ENCODE assay signal across 18 cellular contexts in genomic region chr6:1385129-1386042, GRCh38. TPM values are rescaled to one million over a fixed set of nuclear protein-coding genes. Genes with fewer than 3 reads are reported as not detected.
DNase-seq lines count a peak whose midpoint lies in the region; ATAC-seq and TF ChIP-seq lines count a peak whose summit lies in the region.
"Had no signal": no experiment of that assay in that cellular context is flagged by ENCODE, and none has a peak within 500 bp of the region (broad histone marks: within the 10 kb centered on the region; RNA-seq: fewer than 3 reads in every experiment).

No MANE protein-coding gene starts in this region.

- no peaks in the 10 kb centered on the region for H3K9me3 ChIP-seq in CD4-positive, alpha-beta memory T cell (ENCODE audit: control insufficient read depth in 1 of 2, low read length in 2 of 2)
- H3K9me3 ChIP-seq in HUES6 (ENCODE audit: control insufficient read depth, insufficient read depth, low read depth, low read length) = no peaks in the 10 kb centered on the region
- no peaks in the 10 kb centered on the region for H3K9me3 ChIP-seq in esophagus squamous epithelium
- H3K9me3 ChIP-seq in breast epithelium = no peaks in the 10 kb centered on the region
- H3K9me3 ChIP-seq: BE2C, pancreas, testis had no signal

- peaks cover 44% of the 10 kb centered on the region for H3K27me3 ChIP-seq in CD4-positive, alpha-beta memory T cell (ENCODE audit: insufficient read depth, low read length)
- peaks cover 97% of the 10 kb centered on the region for H3K27me3 ChIP-seq in HUES6 (ENCODE audit: control insufficient read depth, insufficient read depth, low read length)
- peaks cover 25 to 100% (median 33%) of the 10 kb centered on the region in 4 donors for H3K27me3 ChIP-seq in esophagus squamous epithelium
- H3K27me3 ChIP-seq in breast epithelium = peaks cover 0 to 83% of the 10 kb centered on the region in 2 donors
- H3K27me3 ChIP-seq: testis had no signal

- no peaks in the 10 kb centered on the region for H3K9me3 Mint-ChIP-seq in CD4-positive, alpha-beta memory T cell
- H3K9me3 Mint-ChIP-seq in naive thymus-derived CD8-positive, alpha-beta T cell = no peaks in the 10 kb centered on the region
- H3K9me3 Mint-ChIP-seq in natural killer cell = no peaks in the 10 kb centered on the region

- no peak for TF ChIP-seq CTCF in esophagus squamous epithelium (IDR thresholded peaks at IDR 0.05)
- no peak for TF ChIP-seq CTCF in natural killer cell (IDR thresholded peaks at IDR 0.05)
- TF ChIP-seq CTCF in breast epithelium (IDR thresholded peaks at IDR 0.05) = no peak

- 34 to 35% methylated on average over 20 to 33 of the region's 39 CpGs for WGBS in esophagus squamous epithelium, 2 donors

- no peak overlapping the region for H3K9ac ChIP-seq in HUES6 (ENCODE audit: low read length)
- H3K9ac ChIP-seq: KMS-11 had no signal

- no peak for DNase-seq in CD4-positive, alpha-beta memory T cell
- no peak for DNase-seq in esophagus squamous epithelium (lab: John Stamatoyannopoulos, UW)
- no peak for DNase-seq in naive thymus-derived CD8-positive, alpha-beta T cell
- DNase-seq in natural killer cell = no peak
- DNase-seq in breast epithelium (ENCODE audit: low spot score in 2 of 2) = no peak
- DNase-seq: BE2C; DMS53; NCI-H226; pancreas; stimulated activated CD4-positive, alpha-beta T cell treated with anti-CD3 and anti-CD28 coated beads, Interleukin-12 subunit alpha, Interleukin-12 subunit beta, amount 100 ng/mL, for 4 hours; testis had no signal

- CTCF ChIA-PET in CD4-positive, alpha-beta memory T cell (lab: Charles Lee; ENCODE audit: partially characterized antibody) = interaction anchor here (3.3 kb wide), 1 partner anchor 11 kb away, joined by 20 read pairs; no protein-coding TSS in a partner anchor

- intact Hi-C loops in CD4-positive, alpha-beta memory T cell (cut with micrococcal nuclease) = no loop called here
- intact Hi-C loops in esophagus squamous epithelium (cut with DNase I) (loop anchor here (10.0 kb wide), 1 partner anchor 661 kb away; no protein-coding TSS in a partner anchor), natural killer cell (cut with micrococcal nuclease) (loop anchor here (5.0 kb wide), 1 partner anchor 588 kb away; no protein-coding TSS in a partner anchor), breast epithelium (cut with DNase I; ENCODE audit: low total_unique reads) (no loop called here)

- no peaks in the 10 kb centered on the region for H3K36me3 Mint-ChIP-seq in CD4-positive, alpha-beta memory T cell
- H3K36me3 Mint-ChIP-seq in naive thymus-derived CD8-positive, alpha-beta T cell = peaks cover 0 to 5% (median 2%) of the 10 kb centered on the region in 3 donors
- no peaks in the 10 kb centered on the region for H3K36me3 Mint-ChIP-seq in natural killer cell

- H3K4me3 ChIP-seq in CD4-positive, alpha-beta memory T cell (ENCODE audit: low read length in 2 of 2) = no peak overlapping the region
- H3K4me3 ChIP-seq in HUES6 (ENCODE audit: low read depth, low read length) (peak overlapping the region; percentile 58), esophagus squamous epithelium (peak overlapping the region in 2 of 4 donors; percentile 34 to 51), breast epithelium (no peak overlapping the region)
- H3K4me3 ChIP-seq: pancreas, SK-N-MC, testis had no signal

- no peak overlapping the region for H3K27ac ChIP-seq in CD4-positive, alpha-beta memory T cell (ENCODE audit: low read depth, low read length)
- no peak overlapping the region for H3K27ac ChIP-seq in HUES6 (ENCODE audit: low read depth, low read length)
- peak overlapping the region; percentile 78 to 93 (median 86) for H3K27ac ChIP-seq in esophagus squamous epithelium
- H3K27ac ChIP-seq in breast epithelium = no peak overlapping the region
- H3K27ac ChIP-seq: epithelial cell of prostate, KMS-11, pancreas, SK-N-MC, testis had no signal

- TF ChIP-seq POLR2A in esophagus squamous epithelium (IDR thresholded peaks at IDR 0.05) (no peak), breast epithelium (IDR thresholded peaks at IDR 0.05) (no peak)

- peaks cover 22 to 38% (median 27%) of the 10 kb centered on the region in 4 donors for H3K4me1 Mint-ChIP-seq in CD4-positive, alpha-beta memory T cell
- H3K4me1 Mint-ChIP-seq in naive thymus-derived CD8-positive, alpha-beta T cell = peaks cover 22 to 47% (median 39%) of the 10 kb centered on the region in 4 donors
- peaks cover 15 to 20% of the 10 kb centered on the region in 2 donors for H3K4me1 Mint-ChIP-seq in natural killer cell

- peaks cover 44 to 50% of the 10 kb centered on the region in 2 donors for H3K27me3 Mint-ChIP-seq in CD4-positive, alpha-beta memory T cell
- peaks cover 37 to 76% (median 63%) of the 10 kb centered on the region in 5 donors for H3K27me3 Mint-ChIP-seq in naive thymus-derived CD8-positive, alpha-beta T cell
- peaks cover 54 to 62% of the 10 kb centered on the region in 2 donors for H3K27me3 Mint-ChIP-seq in natural killer cell (ENCODE audit: low read depth in 2 of 2)

- peaks cover 26% of the 10 kb centered on the region for H3K4me1 ChIP-seq in CD4-positive, alpha-beta memory T cell (ENCODE audit: insufficient read depth, low read length)
- H3K4me1 ChIP-seq in HUES6 (ENCODE audit: control insufficient read depth, insufficient read depth, low read length) (peaks cover 43% of the 10 kb centered on the region), esophagus squamous epithelium (peaks cover 30 to 88% (median 36%) of the 10 kb centered on the region in 3 donors), breast epithelium (peaks cover 6 to 7% of the 10 kb centered on the region in 2 donors)
- H3K4me1 ChIP-seq: BE2C had no signal

- H3K27ac Mint-ChIP-seq in CD4-positive, alpha-beta memory T cell = peak overlapping the region in 2 of 7 donors; percentile 1 to 6
- H3K27ac Mint-ChIP-seq in naive thymus-derived CD8-positive, alpha-beta T cell = no peak overlapping the region
- H3K27ac Mint-ChIP-seq in natural killer cell = no peak overlapping the region

- no peaks in the 10 kb centered on the region for H3K36me3 ChIP-seq in CD4-positive, alpha-beta memory T cell (ENCODE audit: insufficient read depth, low read length)
- H3K36me3 ChIP-seq in HUES6 (ENCODE audit: control insufficient read depth, insufficient read depth, low read length) = no peaks in the 10 kb centered on the region
- H3K36me3 ChIP-seq in esophagus squamous epithelium = no peaks in the 10 kb centered on the region
- no peaks in the 10 kb centered on the region for H3K36me3 ChIP-seq in breast epithelium
- H3K36me3 ChIP-seq: BE2C, pancreas had no signal

- H3K4me3 Mint-ChIP-seq in CD4-positive, alpha-beta memory T cell = peak overlapping the region in 5 of 8 donors; percentile 6 to 59 (median 40)
- peak overlapping the region in 8 of 10 donors; percentile 13 to 66 (median 42) for H3K4me3 Mint-ChIP-seq in naive thymus-derived CD8-positive, alpha-beta T cell
- H3K4me3 Mint-ChIP-seq in natural killer cell = no peak overlapping the region

- POLR2A ChIA-PET in CD4-positive, alpha-beta memory T cell (lab: Charles Lee; ENCODE audit: partially characterized antibody) = no interaction called here
- POLR2A ChIA-PET in naive thymus-derived CD8-positive, alpha-beta T cell (lab: Charles Lee) = no interaction called here

- ATAC-seq in naive thymus-derived CD8-positive, alpha-beta T cell = no peak
- ATAC-seq in natural killer cell (no peak), GM21367 (IDR thresholded peaks at IDR 0.05; ENCODE audit: unreplicated experiment) (no peak), HG03159 (IDR thresholded peaks at IDR 0.05; ENCODE audit: unreplicated experiment) (no peak)
- ATAC-seq: pancreas had no signal

RNA-seq across cellular contexts. Expression of gene FOXF2, which starts 4.0 kb away (rescaled TPM):
- not detected for total RNA-seq in CD4-positive, alpha-beta memory T cell
- polyA plus RNA-seq in CD4-positive, alpha-beta memory T cell = not detected
- total RNA-seq in esophagus squamous epithelium (10 to 100 TPM in 1 of 4 donors, 1 to 10 TPM in 2, under 1 TPM in 1; 0.34 to 12.4 (median 4.0) TPM), natural killer cell (not detected), breast epithelium (1 to 10 TPM in 2 of 3 donors, under 1 TPM in 1; 0.73 to 4.9 (median 1.6) TPM)
- total RNA-seq in naive thymus-derived CD8-positive, alpha-beta T cell = not detected
- polyA plus RNA-seq in naive thymus-derived CD8-positive, alpha-beta T cell = not detected
- total RNA-seq: lung microvascular endothelial cell had no signal

Comparison
In these comparisons a context has a peak if more than half of its experiments do, and no peak if none do; other contexts are left out.
1. H3K27ac ChIP-seq: peak in esophagus squamous epithelium (4 of 4); none in CD4-positive, alpha-beta memory T cell (single experiment), HUES6 (single experiment) and breast epithelium (0 of 2).
2. intact Hi-C loops: an anchor here in esophagus squamous epithelium (10.0 kb wide) and natural killer cell (5.0 kb wide); none called in CD4-positive, alpha-beta memory T cell and breast epithelium.